In genomic region chr3:24521306-24522154, GRCh38 we compare ENCODE assay signal across 2 cellular contexts.
TF ChIP-seq lines count a peak whose summit lies in the region.

No MANE protein-coding gene starts in this region.

TF ChIP-seq in HEK293, 187 proteins besides CTCF, POLR2A, EP300 and RAD21 (continued from another document and continues in another):
- TF ChIP-seq, protein P1, sequence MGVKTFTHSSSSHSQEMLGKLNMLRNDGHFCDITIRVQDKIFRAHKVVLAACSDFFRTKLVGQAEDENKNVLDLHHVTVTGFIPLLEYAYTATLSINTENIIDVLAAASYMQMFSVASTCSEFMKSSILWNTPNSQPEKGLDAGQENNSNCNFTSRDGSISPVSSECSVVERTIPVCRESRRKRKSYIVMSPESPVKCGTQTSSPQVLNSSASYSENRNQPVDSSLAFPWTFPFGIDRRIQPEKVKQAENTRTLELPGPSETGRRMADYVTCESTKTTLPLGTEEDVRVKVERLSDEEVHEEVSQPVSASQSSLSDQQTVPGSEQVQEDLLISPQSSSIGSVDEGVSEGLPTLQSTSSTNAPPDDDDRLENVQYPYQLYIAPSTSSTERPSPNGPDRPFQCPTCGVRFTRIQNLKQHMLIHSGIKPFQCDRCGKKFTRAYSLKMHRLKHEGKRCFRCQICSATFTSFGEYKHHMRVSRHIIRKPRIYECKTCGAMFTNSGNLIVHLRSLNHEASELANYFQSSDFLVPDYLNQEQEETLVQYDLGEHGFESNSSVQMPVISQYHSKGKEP (tag by site-specific recombination; IDR thresholded peaks at IDR 0.05), result no peak
- TF ChIP-seq SCRT1 (tag by site-specific recombination; IDR thresholded peaks at IDR 0.05; ENCODE audit: borderline replicate concordance), result 0 out of 2 replicates have a peak, but pooled peaks have one; percentile 3
- no peak for TF ChIP-seq REPIN1 (tag by site-specific recombination; IDR thresholded peaks at IDR 0.05; ENCODE audit: low read depth)
- TF ChIP-seq, protein P2, sequence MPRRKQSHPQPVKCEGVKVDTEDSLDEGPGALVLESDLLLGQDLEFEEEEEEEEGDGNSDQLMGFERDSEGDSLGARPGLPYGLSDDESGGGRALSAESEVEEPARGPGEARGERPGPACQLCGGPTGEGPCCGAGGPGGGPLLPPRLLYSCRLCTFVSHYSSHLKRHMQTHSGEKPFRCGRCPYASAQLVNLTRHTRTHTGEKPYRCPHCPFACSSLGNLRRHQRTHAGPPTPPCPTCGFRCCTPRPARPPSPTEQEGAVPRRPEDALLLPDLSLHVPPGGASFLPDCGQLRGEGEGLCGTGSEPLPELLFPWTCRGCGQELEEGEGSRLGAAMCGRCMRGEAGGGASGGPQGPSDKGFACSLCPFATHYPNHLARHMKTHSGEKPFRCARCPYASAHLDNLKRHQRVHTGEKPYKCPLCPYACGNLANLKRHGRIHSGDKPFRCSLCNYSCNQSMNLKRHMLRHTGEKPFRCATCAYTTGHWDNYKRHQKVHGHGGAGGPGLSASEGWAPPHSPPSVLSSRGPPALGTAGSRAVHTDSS (tag by site-specific recombination; IDR thresholded peaks at IDR 0.05), result peak; percentile 25; the same call in 1 of the 2 replicates
- TF ChIP-seq, protein P3, sequence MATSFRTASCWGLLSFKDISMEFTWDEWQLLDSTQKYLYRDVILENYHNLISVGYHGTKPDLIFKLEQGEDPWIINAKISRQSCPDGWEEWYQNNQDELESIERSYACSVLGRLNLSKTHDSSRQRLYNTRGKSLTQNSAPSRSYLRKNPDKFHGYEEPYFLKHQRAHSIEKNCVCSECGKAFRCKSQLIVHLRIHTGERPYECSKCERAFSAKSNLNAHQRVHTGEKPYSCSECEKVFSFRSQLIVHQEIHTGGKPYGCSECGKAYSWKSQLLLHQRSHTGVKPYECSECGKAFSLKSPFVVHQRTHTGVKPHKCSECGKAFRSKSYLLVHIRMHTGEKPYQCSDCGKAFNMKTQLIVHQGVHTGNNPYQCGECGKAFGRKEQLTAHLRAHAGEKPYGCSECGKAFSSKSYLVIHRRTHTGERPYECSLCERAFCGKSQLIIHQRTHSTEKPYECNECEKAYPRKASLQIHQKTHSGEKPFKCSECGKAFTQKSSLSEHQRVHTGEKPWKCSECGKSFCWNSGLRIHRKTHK (tag by site-specific recombination; IDR thresholded peaks at IDR 0.05), result no peak
- TF ChIP-seq ZSCAN30 (tag by site-specific recombination; IDR thresholded peaks at IDR 0.05), result peak; percentile 86
- peak; percentile 18; the same call in 1 of the 2 replicates for TF ChIP-seq ZFP37 (tag by site-specific recombination; IDR thresholded peaks at IDR 0.05)
- TF ChIP-seq IKZF3 (tag by site-specific recombination; IDR thresholded peaks at IDR 0.05), result peak; percentile 72
- TF ChIP-seq ZBTB17 (tag by site-specific recombination; IDR thresholded peaks at IDR 0.05), result peak; percentile 86
- TF ChIP-seq ZNF24 (tag by site-specific recombination; IDR thresholded peaks at IDR 0.05), result no peak
- TF ChIP-seq ATF2 (tag by site-specific recombination; IDR thresholded peaks at IDR 0.05; ENCODE audit: low read depth), result no peak
- TF ChIP-seq, protein P4, sequence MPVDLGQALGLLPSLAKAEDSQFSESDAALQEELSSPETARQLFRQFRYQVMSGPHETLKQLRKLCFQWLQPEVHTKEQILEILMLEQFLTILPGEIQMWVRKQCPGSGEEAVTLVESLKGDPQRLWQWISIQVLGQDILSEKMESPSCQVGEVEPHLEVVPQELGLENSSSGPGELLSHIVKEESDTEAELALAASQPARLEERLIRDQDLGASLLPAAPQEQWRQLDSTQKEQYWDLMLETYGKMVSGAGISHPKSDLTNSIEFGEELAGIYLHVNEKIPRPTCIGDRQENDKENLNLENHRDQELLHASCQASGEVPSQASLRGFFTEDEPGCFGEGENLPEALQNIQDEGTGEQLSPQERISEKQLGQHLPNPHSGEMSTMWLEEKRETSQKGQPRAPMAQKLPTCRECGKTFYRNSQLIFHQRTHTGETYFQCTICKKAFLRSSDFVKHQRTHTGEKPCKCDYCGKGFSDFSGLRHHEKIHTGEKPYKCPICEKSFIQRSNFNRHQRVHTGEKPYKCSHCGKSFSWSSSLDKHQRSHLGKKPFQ (tag by site-specific recombination; IDR thresholded peaks at IDR 0.05), result 0 out of 2 replicates have a peak, but pooled peaks have one; percentile 10
- no peak for TF ChIP-seq MYNN (tag by site-specific recombination; IDR thresholded peaks at IDR 0.05; ENCODE audit: borderline replicate concordance)
- TF ChIP-seq GFI1B (tag by site-specific recombination; IDR thresholded peaks at IDR 0.05), result no peak
- TF ChIP-seq ZFP69B (tag by site-specific recombination; IDR thresholded peaks at IDR 0.05), result 0 out of 2 replicates have a peak, but pooled peaks have one; percentile 26
- TF ChIP-seq ZNF600 (tag by site-specific recombination; IDR thresholded peaks at IDR 0.05), result peak; percentile 63
- no peak; the same call in 1 of the 2 replicates for TF ChIP-seq PRDM4 (tag by site-specific recombination; IDR thresholded peaks at IDR 0.05)

TF ChIP-seq in WTC11, 78 proteins besides CTCF, POLR2A, EP300 and RAD21 (continued from another document):
- TF ChIP-seq, protein P5, sequence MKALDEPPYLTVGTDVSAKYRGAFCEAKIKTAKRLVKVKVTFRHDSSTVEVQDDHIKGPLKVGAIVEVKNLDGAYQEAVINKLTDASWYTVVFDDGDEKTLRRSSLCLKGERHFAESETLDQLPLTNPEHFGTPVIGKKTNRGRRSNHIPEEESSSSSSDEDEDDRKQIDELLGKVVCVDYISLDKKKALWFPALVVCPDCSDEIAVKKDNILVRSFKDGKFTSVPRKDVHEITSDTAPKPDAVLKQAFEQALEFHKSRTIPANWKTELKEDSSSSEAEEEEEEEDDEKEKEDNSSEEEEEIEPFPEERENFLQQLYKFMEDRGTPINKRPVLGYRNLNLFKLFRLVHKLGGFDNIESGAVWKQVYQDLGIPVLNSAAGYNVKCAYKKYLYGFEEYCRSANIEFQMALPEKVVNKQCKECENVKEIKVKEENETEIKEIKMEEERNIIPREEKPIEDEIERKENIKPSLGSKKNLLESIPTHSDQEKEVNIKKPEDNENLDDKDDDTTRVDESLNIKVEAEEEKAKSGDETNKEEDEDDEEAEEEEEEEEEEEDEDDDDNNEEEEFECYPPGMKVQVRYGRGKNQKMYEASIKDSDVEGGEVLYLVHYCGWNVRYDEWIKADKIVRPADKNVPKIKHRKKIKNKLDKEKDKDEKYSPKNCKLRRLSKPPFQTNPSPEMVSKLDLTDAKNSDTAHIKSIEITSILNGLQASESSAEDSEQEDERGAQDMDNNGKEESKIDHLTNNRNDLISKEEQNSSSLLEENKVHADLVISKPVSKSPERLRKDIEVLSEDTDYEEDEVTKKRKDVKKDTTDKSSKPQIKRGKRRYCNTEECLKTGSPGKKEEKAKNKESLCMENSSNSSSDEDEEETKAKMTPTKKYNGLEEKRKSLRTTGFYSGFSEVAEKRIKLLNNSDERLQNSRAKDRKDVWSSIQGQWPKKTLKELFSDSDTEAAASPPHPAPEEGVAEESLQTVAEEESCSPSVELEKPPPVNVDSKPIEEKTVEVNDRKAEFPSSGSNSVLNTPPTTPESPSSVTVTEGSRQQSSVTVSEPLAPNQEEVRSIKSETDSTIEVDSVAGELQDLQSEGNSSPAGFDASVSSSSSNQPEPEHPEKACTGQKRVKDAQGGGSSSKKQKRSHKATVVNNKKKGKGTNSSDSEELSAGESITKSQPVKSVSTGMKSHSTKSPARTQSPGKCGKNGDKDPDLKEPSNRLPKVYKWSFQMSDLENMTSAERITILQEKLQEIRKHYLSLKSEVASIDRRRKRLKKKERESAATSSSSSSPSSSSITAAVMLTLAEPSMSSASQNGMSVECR (CRISPR knock-in tag; IDR thresholded peaks at IDR 0.05; ENCODE audit: borderline replicate concordance), result 0 out of 2 replicates have a peak, but pooled peaks have one; percentile 31
- TF ChIP-seq KAT7 (CRISPR knock-in tag; IDR thresholded peaks at IDR 0.05; ENCODE audit: borderline replicate concordance) (0 out of 2 replicates have a peak, but pooled peaks have one; percentile 3), MYBL2 (CRISPR knock-in tag; IDR thresholded peaks at IDR 0.05) (no peak), ZBTB21 (CRISPR knock-in tag; IDR thresholded peaks at IDR 0.05; ENCODE audit: borderline replicate concordance) (no peak)
